8 cellular contexts compared by ENCODE assay signal in genomic region chr12:124774054-124774461, GRCh38.
DNase-seq lines count a peak whose midpoint lies in the region; ATAC-seq and TF ChIP-seq lines count a peak whose summit lies in the region.

No MANE protein-coding gene starts in this region.

- TF ChIP-seq CTCF in AG09309 (IDR thresholded peaks at IDR 0.05; ENCODE audit: control insufficient read depth, insufficient read depth, low read depth, low read length, missing control alignments): no peak
- TF ChIP-seq CTCF in type B pancreatic cell (conservative IDR thresholded peaks at IDR 0.05): no peak

- no peak for DNase-seq in AG09309 (ENCODE audit: low read depth)
- no peak for DNase-seq in activated naive CD4-positive, alpha-beta T cell treated with anti-CD3 and anti-CD28 coated beads, Interleukin-2, amount 10 ng/mL, durations not matched to agents 7 days and 5 days
- no peak for DNase-seq in sciatic nerve (ENCODE audit: low spot score)
- DNase-seq in type B pancreatic cell (ENCODE audit: extremely low spot score, unreplicated experiment): no peak
- no peak for DNase-seq in HAP-1 (ENCODE audit: low spot score in 2 of 2)

- CTCF ChIA-PET in activated naive CD4-positive, alpha-beta T cell treated with anti-CD3 and anti-CD28 coated beads, Interleukin-2, amount 10 ng/mL, durations not matched to agents 7 days and 5 days (lab: Charles Lee): interaction anchor here (0.7 to 1.6 kb wide), 6 partner anchors 12 to 737 kb away, joined by 3 to 6 read pairs (median 4); no protein-coding TSS in a partner anchor

- in situ Hi-C loops in HAP-1 (cut with MboI; ENCODE audit: low sequenced_read_pairs): no loop called here

- H3K36me3 ChIP-seq in HAP-1 (replicated peaks): no peaks in the 10 kb centered on the region

- peak; percentile 37 for ATAC-seq in GM19023 (IDR thresholded peaks at IDR 0.05; ENCODE audit: unreplicated experiment)
- ATAC-seq in HG03097 (IDR thresholded peaks at IDR 0.05; ENCODE audit: low FRiP score, unreplicated experiment): peak; percentile 39
- ATAC-seq in sciatic nerve: peak; percentile 2
- no peak for ATAC-seq in SK-N-SH treated with all-trans-retinoic acid at 6 μM for 48 hours

- peak overlapping the region; percentile 48 for H3K4me3 Mint-ChIP-seq in activated naive CD4-positive, alpha-beta T cell treated with anti-CD3 and anti-CD28 coated beads, Interleukin-2, amount 10 ng/mL, durations not matched to agents 7 days and 5 days
- H3K4me3 Mint-ChIP-seq in type B pancreatic cell: no peak overlapping the region

- peaks cover 29% of the 10 kb centered on the region for H3K4me1 Mint-ChIP-seq in activated naive CD4-positive, alpha-beta T cell treated with anti-CD3 and anti-CD28 coated beads, Interleukin-2, amount 10 ng/mL, durations not matched to agents 7 days and 5 days
- H3K4me1 Mint-ChIP-seq in type B pancreatic cell (ENCODE audit: unreplicated experiment): peaks cover 15% of the 10 kb centered on the region

- intact Hi-C loops in sciatic nerve (cut with DNase I): loop anchor here (5.0 kb wide), 1 partner anchor 737 kb away; no protein-coding TSS in a partner anchor

- H3K27me3 ChIP-seq in HAP-1 (ENCODE audit: low read depth): no peaks in the 10 kb centered on the region

- H3K27me3 Mint-ChIP-seq in activated naive CD4-positive, alpha-beta T cell treated with anti-CD3 and anti-CD28 coated beads, Interleukin-2, amount 10 ng/mL, durations not matched to agents 7 days and 5 days: peaks cover 35% of the 10 kb centered on the region
- peaks cover 6% of the 10 kb centered on the region for H3K27me3 Mint-ChIP-seq in type B pancreatic cell

- peaks cover 10% of the 10 kb centered on the region for H3K4me1 ChIP-seq in HAP-1

- no peaks in the 10 kb centered on the region for H3K9me3 ChIP-seq in HAP-1

- H3K36me3 Mint-ChIP-seq in activated naive CD4-positive, alpha-beta T cell treated with anti-CD3 and anti-CD28 coated beads, Interleukin-2, amount 10 ng/mL, durations not matched to agents 7 days and 5 days: no peaks in the 10 kb centered on the region
- H3K36me3 Mint-ChIP-seq in type B pancreatic cell: no peaks in the 10 kb centered on the region

- H3K4me3 ChIP-seq in AG09309 (ENCODE audit: control insufficient read depth, low read depth, low read length) (peak overlapping the region; percentile 29), HAP-1 (no peak overlapping the region)

- no peaks in the 10 kb centered on the region for H3K9me3 Mint-ChIP-seq in activated naive CD4-positive, alpha-beta T cell treated with anti-CD3 and anti-CD28 coated beads, Interleukin-2, amount 10 ng/mL, durations not matched to agents 7 days and 5 days
- no peaks in the 10 kb centered on the region for H3K9me3 Mint-ChIP-seq in type B pancreatic cell

- peak overlapping the region; percentile 35 for H3K27ac Mint-ChIP-seq in activated naive CD4-positive, alpha-beta T cell treated with anti-CD3 and anti-CD28 coated beads, Interleukin-2, amount 10 ng/mL, durations not matched to agents 7 days and 5 days
- no peak overlapping the region for H3K27ac Mint-ChIP-seq in type B pancreatic cell

TF ChIP-seq in SK-N-SH treated with all-trans-retinoic acid at 6 μM for 48 hours, 23 proteins besides CTCF, POLR2A, EP300 and RAD21:
- TF ChIP-seq SNAI2 (CRISPR knock-in tag; IDR thresholded peaks at IDR 0.05): no peak
- TF ChIP-seq GLIS3 (CRISPR knock-in tag; IDR thresholded peaks at IDR 0.05): no peak
- no peak for TF ChIP-seq CSDC2 (CRISPR knock-in tag; IDR thresholded peaks at IDR 0.05)
- TF ChIP-seq ZNF70 (CRISPR knock-in tag; IDR thresholded peaks at IDR 0.05): no peak
- TF ChIP-seq ZC3H10 (CRISPR knock-in tag; IDR thresholded peaks at IDR 0.05): no peak
- TF ChIP-seq RARB (CRISPR knock-in tag; IDR thresholded peaks at IDR 0.05): no peak
